In the genomic region with DNA sequence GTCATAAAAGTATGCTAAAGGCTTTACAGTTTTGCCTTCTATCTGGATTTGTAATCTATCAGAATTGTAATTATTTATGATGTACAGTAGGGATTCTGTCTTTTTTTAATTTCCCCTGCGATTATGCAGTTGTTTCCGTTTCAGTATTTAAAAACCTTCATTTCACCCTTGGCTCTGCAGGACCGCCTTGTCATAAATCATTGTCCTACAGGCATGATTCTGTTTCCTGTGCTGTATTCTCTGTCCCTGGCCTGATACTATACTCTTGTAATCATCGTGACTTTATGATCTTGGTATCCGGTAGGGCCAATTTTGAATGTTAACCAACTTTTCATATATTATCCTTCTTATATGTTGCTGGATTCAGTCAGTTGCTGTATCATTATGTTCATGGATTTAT, we compare ENCODE assay signal across 23 cellular contexts.
"Had no signal": no experiment of that assay in that cellular context is flagged by ENCODE, and none has a peak within 500 bp of the region (broad histone marks: within the 10 kb centered on the region; RNA-seq: fewer than 3 reads in every experiment).

No MANE protein-coding gene starts in this region.

- ATAC-seq: left lobe of liver; left ventricle myocardium superior; lower lobe of right lung; natural killer cell; sciatic nerve; stimulated activated naive B cell treated with anti-CD40 and anti-IgM and Interleukin-4, amounts not matched to agents 10 μg/mL and 1 μg/mL and 100 μg/mL, for 72 hours; stimulated activated naive CD8-positive, alpha-beta T cell treated with anti-CD3 and anti-CD28 coated beads, Interleukin-15, Interleukin-2, amounts not matched to agents 100 U/mL and 50 U/mL, for 24 hours had no signal

- DNase-seq: hypothalamus; immature natural killer cell; kidney; left ventricle myocardium superior; lower lobe of right lung; mesendoderm; naive B cell; natural killer cell; nephron progenitor cell; occipital lobe; stimulated activated CD4-positive, alpha-beta T cell treated with anti-CD3 and anti-CD28 coated beads, Interleukin-12 subunit alpha, Interleukin-12 subunit beta, amount 100 ng/mL, for 4 hours; stimulated activated CD4-positive, alpha-beta T cell treated with anti-CD3 and anti-CD28 coated beads, Interleukin-15, amount 100 ng/mL, for 24 hours; stimulated activated CD4-positive, alpha-beta T cell treated with anti-CD3 and anti-CD28 coated beads, Interleukin-2, amount 100 ng/mL, for 24 hours; stimulated activated CD4-positive, alpha-beta T cell treated with anti-CD3 and anti-CD28 coated beads, Interleukin-4, amount 100 ng/mL, for 1 hour; stimulated activated naive B cell treated with anti-CD40 and anti-IgM and Interleukin-4, amounts not matched to agents 10 μg/mL and 1 μg/mL and 100 μg/mL, for 72 hours; stimulated activated naive CD8-positive, alpha-beta T cell treated with anti-CD3 and anti-CD28 coated beads, Interleukin-15, Interleukin-2, amounts not matched to agents 100 U/mL and 50 U/mL, for 24 hours; stomach; testis; thyroid gland; transverse colon; upper lobe of left lung had no signal
